Comparison of ENCODE assay signal across 8 cellular contexts in genomic region chr2:175111200-175111657, GRCh38. TPM values are rescaled to one million over a fixed set of nuclear protein-coding genes. Genes with fewer than 3 reads are reported as not detected.
DNase-seq lines count a peak whose midpoint lies in the region; ATAC-seq and TF ChIP-seq lines count a peak whose summit lies in the region.

No MANE protein-coding gene starts in this region.

- intact Hi-C loops in body of pancreas (cut with DNase I) (no loop called here), upper lobe of right lung (cut with DNase I) (no loop called here)

- TF ChIP-seq CTCF in body of pancreas (IDR thresholded peaks at IDR 0.05) (peak; percentile 19 to 79 (median 68)), kidney epithelial cell (IDR thresholded peaks at IDR 0.05; ENCODE audit: insufficient read depth, low read length, poor library complexity, severe bottlenecking) (peak; percentile 55), upper lobe of right lung (IDR thresholded peaks at IDR 0.05) (peak; percentile 78)

- no peaks in the 10 kb centered on the region for H3K9me3 ChIP-seq in body of pancreas
- no peaks in the 10 kb centered on the region for H3K9me3 ChIP-seq in upper lobe of right lung

- H3K4me1 ChIP-seq in body of pancreas (no peaks in the 10 kb centered on the region), upper lobe of right lung (no peaks in the 10 kb centered on the region)

- no peak overlapping the region for H3K4me3 ChIP-seq in body of pancreas
- H3K4me3 ChIP-seq in kidney epithelial cell (ENCODE audit: low read depth, low read length), result no peak overlapping the region
- no peak overlapping the region for H3K4me3 ChIP-seq in upper lobe of right lung

- peak; percentile 69 for DNase-seq in NCI-H82 (lab: John Stamatoyannopoulos, UW)
- no peak for DNase-seq in NCI-H82 treated with DMSO at 0.1 percent for 48 hours (lab: John Stamatoyannopoulos, UW; ENCODE audit: unreplicated experiment)
- peak; percentile 13 to 41 for DNase-seq in NCI-H526 (lab: John Stamatoyannopoulos, UW)
- DNase-seq in body of pancreas, result no peak
- DNase-seq in kidney epithelial cell (ENCODE audit: low read depth), result no peak
- DNase-seq in upper lobe of right lung, result no peak

- H3K36me3 ChIP-seq in body of pancreas (replicated peaks in 1 of 2; ENCODE audit: insufficient read depth in 1 of 2, low read depth in 2 of 2), result peaks cover 0 to 9% of the 10 kb centered on the region in 2 donors
- H3K36me3 ChIP-seq in kidney epithelial cell (ENCODE audit: control insufficient read depth, insufficient read depth, low read length), result peaks cover 1% of the 10 kb centered on the region
- H3K36me3 ChIP-seq in upper lobe of right lung, result peaks cover 60% of the 10 kb centered on the region

- no peaks in the 10 kb centered on the region for H3K27me3 ChIP-seq in body of pancreas
- no peaks in the 10 kb centered on the region for H3K27me3 ChIP-seq in kidney epithelial cell (ENCODE audit: control insufficient read depth, insufficient read depth, low read length)
- no peaks in the 10 kb centered on the region for H3K27me3 ChIP-seq in upper lobe of right lung

- H3K27ac ChIP-seq in body of pancreas, result no peak overlapping the region
- no peak overlapping the region for H3K27ac ChIP-seq in upper lobe of right lung

- no peak for TF ChIP-seq POLR2A in body of pancreas (IDR thresholded peaks at IDR 0.05)

- 78 to 79% methylated on average over 3 of the region's 3 CpGs for WGBS in body of pancreas, 2 donors

- peak; percentile 72 for ATAC-seq in HG02678 (IDR thresholded peaks at IDR 0.05; ENCODE audit: unreplicated experiment)
- ATAC-seq in body of pancreas, result no peak
- peak; percentile 70 for ATAC-seq in upper lobe of right lung
- ATAC-seq in GM21717 (IDR thresholded peaks at IDR 0.05; ENCODE audit: unreplicated experiment), result no peak

RNA-seq across cellular contexts. Expression of gene ATF2, which starts 56.8 kb away (rescaled TPM):
- total RNA-seq in body of pancreas (10 to 100 TPM; 24.6 to 48.1 TPM), kidney epithelial cell (35.1 and 38.9 TPM in 2 replicates), upper lobe of right lung (51.2 TPM)

Comparison
In these comparisons a context has a peak if more than half of its experiments do, and no peak if none do; other contexts are left out.
1. DNase-seq: peak in NCI-H82 (single experiment) and NCI-H526 (2 of 2); none in NCI-H82 treated with DMSO at 0.1 percent for 48 hours (single experiment), body of pancreas (0 of 4), kidney epithelial cell (single experiment) and upper lobe of right lung (single experiment).
2. ATAC-seq: peak in HG02678 (single experiment) and upper lobe of right lung (single experiment); none in body of pancreas (single experiment) and GM21717 (single experiment).
3. Peak in every context shown above with its lines, with median percentiles within 50 percentile points of each other: CTCF ChIP-seq.